Comparison of ENCODE assay signal across 12 cellular contexts in the genomic region with DNA sequence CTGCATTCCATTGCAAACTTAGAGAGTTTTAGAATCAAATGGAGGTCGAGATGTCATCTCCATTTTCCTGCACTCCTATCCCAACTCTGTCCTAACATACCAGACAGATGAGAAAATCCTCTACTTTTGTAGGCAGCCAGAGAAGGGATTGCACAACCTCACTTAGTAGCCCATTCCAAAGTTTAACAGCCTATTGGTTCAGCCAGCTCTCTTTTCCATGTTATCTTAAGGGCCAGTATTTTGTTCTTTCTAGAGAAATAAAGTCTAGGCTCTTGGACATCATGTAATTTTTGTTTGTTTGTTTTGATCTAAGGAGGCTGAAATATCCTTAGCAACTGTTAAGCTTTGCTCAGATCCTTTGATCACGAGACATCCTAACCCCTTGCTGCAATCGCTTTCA.
DNase-seq lines count a peak whose midpoint lies in the region; ATAC-seq, FAIRE-seq and TF ChIP-seq lines count a peak whose summit lies in the region.
"Had no signal": no experiment of that assay in that cellular context is flagged by ENCODE, and none has a peak within 500 bp of the region (broad histone marks: within the 10 kb centered on the region; RNA-seq: fewer than 3 reads in every experiment).

No MANE protein-coding gene starts in this region.

- ATAC-seq in HG02610 (IDR thresholded peaks at IDR 0.05; ENCODE audit: unreplicated experiment) (no peak), GM21723 (IDR thresholded peaks at IDR 0.05; ENCODE audit: unreplicated experiment) (no peak)

- peak; percentile 62 for DNase-seq in HS-27A (ENCODE audit: low read depth)
- DNase-seq in mammary epithelial cell = peak; percentile 12
- DNase-seq in kidney = no peak
- peak; percentile 75 for DNase-seq in stromal cell of bone marrow (ENCODE audit: low read depth)
- no peak for DNase-seq in A673 (ENCODE audit: low spot score)
- no peak for DNase-seq in NCI-H146 treated with DMSO at 0.1 percent for 48 hours (lab: John Stamatoyannopoulos, UW; ENCODE audit: unreplicated experiment)
- DNase-seq: activated CD4-positive, alpha-beta T cell treated with anti-CD3 and anti-CD28 coated beads, Interleukin-2, amount 10 ng/mL, durations not matched to agents 24 days and 14 days; adrenal gland; posterior cingulate gyrus had no signal

- WGBS in mammary epithelial cell (ENCODE audit: low coverage, missing lambda C conversion rate) = 75% methylated on average over 3 of the region's 3 CpGs

- no peak for TF ChIP-seq CTCF in mammary epithelial cell (conservative IDR thresholded peaks at IDR 0.05 in 1 of 2, IDR thresholded peaks at IDR 0.05 in 1 of 2; ENCODE audit: extremely low read depth in 1 of 2, insufficient read depth in 1 of 2, low read depth in 1 of 2, low read length in 2 of 2)
- no peak for TF ChIP-seq CTCF in kidney (IDR thresholded peaks at IDR 0.05; ENCODE audit: borderline replicate concordance, extremely low read depth, insufficient read depth)
- no peak for TF ChIP-seq CTCF in A673 (conservative IDR thresholded peaks at IDR 0.05; ENCODE audit: low read depth, low read length)

- BruUV-seq in mammary epithelial cell (replicated peaks; lab: Mats Ljungman, UMichigan) (no TSS peak), A673 (replicated peaks; lab: Mats Ljungman, UMichigan) (no TSS peak)

- H3K27ac ChIP-seq in mammary epithelial cell (ENCODE audit: insufficient read depth, low read depth, low read length) (no peak overlapping the region), kidney (ENCODE audit: low read depth in 2 of 2, low read length in 2 of 2) (no peak overlapping the region), A673 (ENCODE audit: low read depth, low read length, poor library complexity, severe bottlenecking) (no peak overlapping the region)
- H3K27ac ChIP-seq: SJSA1 had no signal

- no peaks in the 10 kb centered on the region for H3K27me3 ChIP-seq in mammary epithelial cell (ENCODE audit: insufficient read depth, low read length)
- H3K27me3 ChIP-seq in A673 (replicated peaks; ENCODE audit: insufficient read depth, low read depth, low read length, poor library complexity) = no peaks in the 10 kb centered on the region
- H3K27me3 ChIP-seq: adrenal gland, SJSA1 had no signal

- no peak overlapping the region for H3K4me2 ChIP-seq in mammary epithelial cell (ENCODE audit: insufficient read depth, low read depth, low read length)

- no peaks in the 10 kb centered on the region for H3K36me3 ChIP-seq in mammary epithelial cell (ENCODE audit: insufficient read depth, low read length)
- H3K36me3 ChIP-seq in kidney (ENCODE audit: control insufficient read depth in 1 of 2, insufficient read depth in 2 of 2, low read length in 2 of 2) = no peaks in the 10 kb centered on the region
- H3K36me3 ChIP-seq in A673 (ENCODE audit: insufficient read depth, low read length, poor library complexity, severe bottlenecking) = no peaks in the 10 kb centered on the region
- H3K36me3 ChIP-seq: adrenal gland, SJSA1 had no signal

- no peaks in the 10 kb centered on the region for H4K20me1 ChIP-seq in mammary epithelial cell (ENCODE audit: insufficient read depth, low read length)

- POLR2A ChIA-PET in A673 (lab: Charles Lee; ENCODE audit: low non-redundant PET) = no interaction called here

- in situ Hi-C loops in mammary epithelial cell (cut with MboI; ENCODE audit: low sequenced_read_pairs in 2 of 2) = loop anchor here in 1 of 2 donors (25.0 kb wide), 1 partner anchor 384 kb away; no protein-coding TSS in a partner anchor

- dilution Hi-C loops in mammary epithelial cell (cut with HindIII; ENCODE audit: low sequenced_read_pairs) = no loop called here

- peak; percentile 55 for FAIRE-seq in kidney (lab: Jason Lieb, UNC)

- H3K4me1 ChIP-seq in mammary epithelial cell (ENCODE audit: insufficient read depth, low read length) (no peaks in the 10 kb centered on the region), kidney (ENCODE audit: control insufficient read depth in 1 of 2, insufficient read depth in 1 of 2, low read depth in 1 of 2, low read length in 2 of 2) (no peaks in the 10 kb centered on the region), A673 (ENCODE audit: insufficient read depth, low read length, poor library complexity, severe bottlenecking) (no peaks in the 10 kb centered on the region)
- H3K4me1 ChIP-seq: adrenal gland, SJSA1 had no signal

- CTCF ChIA-PET in mammary epithelial cell (lab: Charles Lee; ENCODE audit: low non-redundant PET) = no interaction called here
- CTCF ChIA-PET in A673 (lab: Charles Lee) = no interaction called here

- H2AFZ ChIP-seq in mammary epithelial cell (ENCODE audit: low read depth, low read length) = no peak overlapping the region

- no peak overlapping the region for H3K4me3 ChIP-seq in mammary epithelial cell (replicated peaks in 1 of 3; ENCODE audit: insufficient read depth in 1 of 3, low read depth in 2 of 3, low read length in 3 of 3)
- no peak overlapping the region for H3K4me3 ChIP-seq in kidney (ENCODE audit: low read length in 2 of 2)
- H3K4me3 ChIP-seq in A673 (ENCODE audit: low read depth, low read length, poor library complexity, severe bottlenecking) = no peak overlapping the region
- H3K4me3 ChIP-seq: adrenal gland, SJSA1 had no signal

- intact Hi-C loops in mammary epithelial cell (cut with micrococcal nuclease) (no loop called here), kidney (cut with DNase I) (no loop called here), A673 (cut with micrococcal nuclease; ENCODE audit: unreplicated experiment) (no loop called here)

- H3K79me2 ChIP-seq in mammary epithelial cell (ENCODE audit: insufficient read depth, low read length) = no peaks in the 10 kb centered on the region

- H3K9ac ChIP-seq in mammary epithelial cell (ENCODE audit: insufficient read depth, low read length) (no peak overlapping the region), kidney (ENCODE audit: low read length in 2 of 2) (no peak overlapping the region)

- H3K9me3 ChIP-seq in mammary epithelial cell (replicated peaks; ENCODE audit: insufficient read depth, low read length) (no peaks in the 10 kb centered on the region), kidney (ENCODE audit: control insufficient read depth in 1 of 2, low read length in 2 of 2) (no peaks in the 10 kb centered on the region), A673 (ENCODE audit: low read depth, low read length, poor library complexity, severe bottlenecking) (no peaks in the 10 kb centered on the region)
- H3K9me3 ChIP-seq: adrenal gland, SJSA1 had no signal

Comparison
In these comparisons a context has a peak if more than half of its experiments do, and no peak if none do; other contexts are left out.
1. DNase-seq: peak in HS-27A (single experiment), mammary epithelial cell (single experiment) and stromal cell of bone marrow (single experiment); none in kidney (single experiment), A673 (single experiment) and NCI-H146 treated with DMSO at 0.1 percent for 48 hours (single experiment).